29 cellular contexts compared by ENCODE assay signal in the genomic region with DNA sequence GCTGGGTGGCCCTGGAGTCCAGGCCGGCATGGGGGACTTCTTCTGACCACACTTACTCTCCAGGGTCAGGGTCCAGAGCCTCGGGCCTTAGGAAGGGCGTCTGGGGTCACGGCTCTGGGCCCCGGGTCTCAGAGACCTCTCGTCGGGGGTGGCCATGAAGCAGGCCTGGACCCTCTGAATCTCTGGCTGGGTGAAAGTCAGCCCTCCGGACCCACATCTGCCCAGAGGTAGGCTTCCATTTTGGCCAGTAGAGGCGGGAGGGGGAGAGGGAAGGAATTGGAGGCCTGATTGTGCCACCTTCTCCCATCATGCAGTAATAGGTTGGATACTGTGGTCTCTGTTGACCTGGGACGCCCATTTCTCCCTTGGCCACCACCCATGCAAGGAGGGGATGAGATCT.
"Had no signal": no experiment of that assay in that cellular context is flagged by ENCODE, and none has a peak within 500 bp of the region (broad histone marks: within the 10 kb centered on the region; RNA-seq: fewer than 3 reads in every experiment).

No MANE protein-coding gene starts in this region.

- ATAC-seq: activated T-cell treated with anti-CD3 and anti-CD28 coated beads, Interleukin-2, amount 50 U/mL, for 4 hours; body of pancreas; Panc1 had no signal

- H3K36me3 ChIP-seq: breast epithelium, MG63, SJSA1 had no signal

- H3K9ac ChIP-seq: SK-N-SH had no signal

- H3K4me2 ChIP-seq: SK-N-SH had no signal

- H3K27ac ChIP-seq: body of pancreas, breast epithelium, SJSA1, VCaP had no signal

- H3K9me3 ChIP-seq: body of pancreas, breast epithelium, MG63, SJSA1, SK-N-SH had no signal

- DNase-seq: activated B cell treated with CpG ODN at 0.5 μM for 24 hours; activated CD4-positive, alpha-beta memory T cell treated with anti-CD3 and anti-CD28 coated beads for 36 hours; activated CD4-positive, alpha-beta T cell treated with anti-CD3 and anti-CD28 coated beads for 4 hours; activated CD4-positive, alpha-beta T cell treated with anti-CD3 and anti-CD28 coated beads, Interleukin-2, amount 50 U/mL, for 1 hour; activated CD4-positive, CD25-positive, alpha-beta regulatory T cell treated with anti-CD3 and anti-CD28 coated beads, Interleukin-2, amount 50 U/mL, for 72 hours; activated CD8-positive, alpha-beta memory T cell treated with anti-CD3 and anti-CD28 coated beads, Interleukin-2, amount 50 U/mL, for 4 hours; activated naive CD4-positive, alpha-beta T cell treated with Interleukin-2 at 50 U/mL for 16 hours; activated naive CD8-positive, alpha-beta T cell treated with anti-CD3 and anti-CD28 coated beads, Interleukin-2, amount 10 ng/mL, durations not matched to agents 7 days and 5 days; activated T-cell treated with anti-CD3 and anti-CD28 coated beads for 4 hours; activated T-cell treated with anti-CD3 and anti-CD28 coated beads, Interleukin-2, amount 50 U/mL, for 4 hours; body of pancreas; caudate nucleus; Kasumi-1; KG1; MG63; NCI-H1048; NCI-H1105 treated with DMSO at 0.1 percent for 48 hours; NCI-H1436; NCI-H1694; NCI-H1930; NCI-H2081 treated with DMSO at 0.1 percent for 48 hours; NCI-H345; NCI-H524 treated with DMSO at 0.1 percent for 48 hours; SHP77 treated with DMSO at 0.1 percent for 48 hours; SK-N-SH had no signal

- H3K4me1 ChIP-seq: body of pancreas, breast epithelium, SJSA1 had no signal

- H3K4me3 ChIP-seq: body of pancreas, breast epithelium, MG63, SJSA1 had no signal

- H3K27me3 ChIP-seq: body of pancreas, breast epithelium, MG63 had no signal
